12 cellular contexts compared by ENCODE assay signal in genomic region chr6:143258945-143259344, GRCh38.
"Had no signal": no experiment of that assay in that cellular context is flagged by ENCODE, and none has a peak within 500 bp of the region (broad histone marks: within the 10 kb centered on the region; RNA-seq: fewer than 3 reads in every experiment).

No MANE protein-coding gene starts in this region.

- H3K4me1 Mint-ChIP-seq: activated naive CD8-positive, alpha-beta T cell treated with anti-CD3 and anti-CD28 coated beads, Interleukin-2, amount 50 U/mL, for 24 hours; naive thymus-derived CD4-positive, alpha-beta T cell had no signal

- H3K4me3 ChIP-seq: colonic mucosa, heart left ventricle, lung had no signal

- H3K27me3 Mint-ChIP-seq: activated CD8-positive, alpha-beta T cell treated with anti-CD3 and anti-CD28 coated beads for 36 hours; activated naive CD8-positive, alpha-beta T cell treated with anti-CD3 and anti-CD28 coated beads, Interleukin-2, amount 50 U/mL, for 24 hours; naive thymus-derived CD4-positive, alpha-beta T cell; stimulated activated naive CD8-positive, alpha-beta T cell treated with anti-CD3 and anti-CD28 coated beads, Interleukin-15, Interleukin-2, amounts not matched to agents 100 ng/mL and 50 ng/mL, for 24 hours had no signal

- ATAC-seq: activated CD8-positive, alpha-beta T cell treated with anti-CD3 and anti-CD28 coated beads for 36 hours; activated naive CD8-positive, alpha-beta T cell treated with anti-CD3 and anti-CD28 coated beads, Interleukin-2, amount 50 U/mL, for 24 hours; foreskin keratinocyte; heart left ventricle; left colon; naive thymus-derived CD4-positive, alpha-beta T cell had no signal

- DNase-seq: activated CD4-positive, alpha-beta T cell treated with anti-CD3 and anti-CD28 coated beads for 4 hours; activated CD8-positive, alpha-beta memory T cell treated with anti-CD3 and anti-CD28 coated beads, Interleukin-2, amount 50 U/mL, for 48 hours; activated CD8-positive, alpha-beta T cell treated with anti-CD3 and anti-CD28 coated beads for 36 hours; activated naive CD8-positive, alpha-beta T cell treated with anti-CD3 and anti-CD28 coated beads, Interleukin-2, amount 50 U/mL, for 24 hours; colonic mucosa; foreskin keratinocyte; heart left ventricle; left colon; naive thymus-derived CD4-positive, alpha-beta T cell; stimulated activated CD4-positive, alpha-beta T cell treated with anti-CD3 and anti-CD28 coated beads, Interleukin-2, amount 100 ng/mL, for 48 hours had no signal

- H3K27ac Mint-ChIP-seq: activated CD8-positive, alpha-beta T cell treated with anti-CD3 and anti-CD28 coated beads for 36 hours; activated naive CD8-positive, alpha-beta T cell treated with anti-CD3 and anti-CD28 coated beads, Interleukin-2, amount 50 U/mL, for 24 hours; naive thymus-derived CD4-positive, alpha-beta T cell; stimulated activated naive CD8-positive, alpha-beta T cell treated with anti-CD3 and anti-CD28 coated beads, Interleukin-15, Interleukin-2, amounts not matched to agents 100 ng/mL and 50 ng/mL, for 24 hours had no signal

- H3K4me3 Mint-ChIP-seq: activated CD8-positive, alpha-beta T cell treated with anti-CD3 and anti-CD28 coated beads for 36 hours; activated naive CD8-positive, alpha-beta T cell treated with anti-CD3 and anti-CD28 coated beads, Interleukin-2, amount 50 U/mL, for 24 hours; naive thymus-derived CD4-positive, alpha-beta T cell; stimulated activated naive CD8-positive, alpha-beta T cell treated with anti-CD3 and anti-CD28 coated beads, Interleukin-15, Interleukin-2, amounts not matched to agents 100 ng/mL and 50 ng/mL, for 24 hours had no signal
